In genomic region chr7:148274118-148274517, GRCh38 we compare ENCODE assay signal across 28 cellular contexts.
"Had no signal": no experiment of that assay in that cellular context is flagged by ENCODE, and none has a peak within 500 bp of the region (broad histone marks: within the 10 kb centered on the region; RNA-seq: fewer than 3 reads in every experiment).

No MANE protein-coding gene starts in this region.

- H3K27me3 ChIP-seq: neutrophil, spleen, testis, vagina had no signal

- H3K4me2 ChIP-seq: smooth muscle cell had no signal

- H3K27ac ChIP-seq: neutrophil, pancreas, prostate gland, skin epidermis, spleen, suprapubic skin, testis, tibial artery, transverse colon, upper lobe of right lung, vagina had no signal

- H3K4me1 ChIP-seq: pancreas, prostate gland, suprapubic skin, testis, transverse colon, upper lobe of right lung, vagina had no signal

- FAIRE-seq: pancreas, urothelium cell line had no signal

- H3K4me3 ChIP-seq: pancreas, prostate gland, skin epidermis, smooth muscle cell, spleen, suprapubic skin, testis, tibial artery, transverse colon, upper lobe of right lung, vagina had no signal

- H3K9me3 ChIP-seq: neutrophil, pancreas, prostate gland, spleen, suprapubic skin, testis, tibial artery, transverse colon, upper lobe of right lung, vagina had no signal

- DNase-seq: naive thymus-derived CD4-positive, alpha-beta T cell; natural killer cell; nucleus accumbens; pancreas; right cardiac atrium; spleen; stimulated activated CD4-positive, alpha-beta T cell treated with anti-CD3 and anti-CD28 coated beads, Interleukin-12 subunit alpha, Interleukin-12 subunit beta, amount 100 ng/mL, for 4 hours; stimulated activated CD4-positive, alpha-beta T cell treated with anti-CD3 and anti-CD28 coated beads, Interleukin-1b, Interleukin-23, amount 100 ng/mL, for 48 hours; stimulated activated CD4-positive, alpha-beta T cell treated with anti-CD3 and anti-CD28 coated beads, Interleukin-4, amount 100 ng/mL, for 1 hour; stimulated activated CD4-positive, alpha-beta T cell treated with anti-CD3 and anti-CD28 coated beads, Interleukin-4, amount 100 ng/mL, for 4 hours; stimulated activated CD8-positive, alpha-beta memory T cell treated with anti-CD3 and anti-CD28 coated beads, Interleukin-4, amount 100 ng/mL, for 48 hours; stimulated activated naive CD4-positive, alpha-beta T cell; stimulated activated naive CD8-positive, alpha-beta T cell treated with anti-CD3 and anti-CD28 coated beads, Interleukin-15, amount 100 ng/mL, for 72 hours; stimulated activated naive CD8-positive, alpha-beta T cell treated with anti-CD3 and anti-CD28 coated beads, Interleukin-15, Interleukin-2, amounts not matched to agents 100 U/mL and 50 U/mL, for 24 hours; substantia nigra; testis; tibial artery; transverse colon; upper lobe of right lung had no signal

- H3K36me3 ChIP-seq: neutrophil, pancreas, prostate gland, spleen, suprapubic skin, tibial artery, transverse colon, upper lobe of right lung, vagina had no signal

- ATAC-seq: naive thymus-derived CD4-positive, alpha-beta T cell; natural killer cell; pancreas; right cardiac atrium; sciatic nerve; stimulated activated memory B cell treated with anti-CD40 and anti-IgM and Interleukin-4, amounts not matched to agents 10 μg/mL and 1 μg/mL and 100 μg/mL, for 72 hours; stimulated activated naive CD8-positive, alpha-beta T cell treated with anti-CD3 and anti-CD28 coated beads, Interleukin-15, amount 100 ng/mL, for 72 hours; stimulated activated naive CD8-positive, alpha-beta T cell treated with anti-CD3 and anti-CD28 coated beads, Interleukin-15, Interleukin-2, amounts not matched to agents 100 U/mL and 50 U/mL, for 24 hours; upper lobe of right lung had no signal
